Comparison of ENCODE assay signal across 8 cellular contexts in genomic region chr3:183252973-183253363, GRCh38. TPM values are rescaled to one million over a fixed set of nuclear protein-coding genes. Genes with fewer than 3 reads are reported as not detected.
A peak's percentile ranks its signal among the peaks of the same experiment; 100 is the strongest.
DNase-seq lines count a peak whose midpoint lies in the region; ATAC-seq and TF ChIP-seq lines count a peak whose summit lies in the region.

Gene B3GNT5, plus strand, starts transcription at chr3:183253253. Its CDS starts 16,546 bp downstream, at chr3:183269799.

- H3K27me3 Mint-ChIP-seq in T-helper 2 cell treated with Interferon-gamma antibody and Interleukin-4, amounts not matched to agents 5 μg/mL and 100 μg/mL, for 36 hours (ENCODE audit: low read depth), result peaks cover 10% of the 10 kb centered on the region
- H3K27me3 Mint-ChIP-seq in dendritic cell treated with granulocyte-macrophage colony-stimulating factor and Interleukin-4, amounts not matched to agents 40 ng/mL and 50 ng/mL, for 4 days, result no peaks in the 10 kb centered on the region

- H3K4me1 Mint-ChIP-seq in T-helper 2 cell treated with Interferon-gamma antibody and Interleukin-4, amounts not matched to agents 5 μg/mL and 100 μg/mL, for 36 hours (ENCODE audit: low read depth), result peaks cover 11% of the 10 kb centered on the region
- peaks cover 42% of the 10 kb centered on the region for H3K4me1 Mint-ChIP-seq in dendritic cell treated with granulocyte-macrophage colony-stimulating factor and Interleukin-4, amounts not matched to agents 40 ng/mL and 50 ng/mL, for 4 days (ENCODE audit: low read depth)
- no peaks in the 10 kb centered on the region for H3K4me1 Mint-ChIP-seq in stimulated activated effector memory CD8-positive, alpha-beta T cell treated with anti-CD3 and anti-CD28 coated beads, Interleukin-12 subunit alpha, Interleukin-12 subunit beta, amount 100 ng/mL, for 72 hours

- ATAC-seq in lung (ENCODE audit: insufficient read depth, low FRiP score) (peak; percentile 56), GM18868 (IDR thresholded peaks at IDR 0.05; ENCODE audit: unreplicated experiment) (no peak), GM21619 (IDR thresholded peaks at IDR 0.05; ENCODE audit: unreplicated experiment) (no peak)
- peak; percentile 51 for ATAC-seq in stimulated activated effector memory CD8-positive, alpha-beta T cell treated with anti-CD3 and anti-CD28 coated beads, Interleukin-12 subunit alpha, Interleukin-12 subunit beta, amount 100 ng/mL, for 72 hours

- H3K27ac Mint-ChIP-seq in T-helper 2 cell treated with Interferon-gamma antibody and Interleukin-4, amounts not matched to agents 5 μg/mL and 100 μg/mL, for 36 hours, result peak within 1 kb of the TSS; percentile 29
- peak within 1 kb of the TSS; percentile 99 for H3K27ac Mint-ChIP-seq in dendritic cell treated with granulocyte-macrophage colony-stimulating factor and Interleukin-4, amounts not matched to agents 40 ng/mL and 50 ng/mL, for 4 days
- no peak within 1 kb of the TSS for H3K27ac Mint-ChIP-seq in stimulated activated effector memory CD8-positive, alpha-beta T cell treated with anti-CD3 and anti-CD28 coated beads, Interleukin-12 subunit alpha, Interleukin-12 subunit beta, amount 100 ng/mL, for 72 hours

- intact Hi-C loops in dendritic cell treated with granulocyte-macrophage colony-stimulating factor and Interleukin-4, amounts not matched to agents 40 ng/mL and 50 ng/mL, for 4 days (cut with micrococcal nuclease), result loop anchor here (2.0 to 5.0 kb wide), 3 partner anchors 42 to 131 kb away; no protein-coding TSS in a partner anchor

- no peaks in the 10 kb centered on the region for H3K9me3 Mint-ChIP-seq in T-helper 2 cell treated with Interferon-gamma antibody and Interleukin-4, amounts not matched to agents 5 μg/mL and 100 μg/mL, for 36 hours
- H3K9me3 Mint-ChIP-seq in dendritic cell treated with granulocyte-macrophage colony-stimulating factor and Interleukin-4, amounts not matched to agents 40 ng/mL and 50 ng/mL, for 4 days, result no peaks in the 10 kb centered on the region
- H3K9me3 Mint-ChIP-seq in stimulated activated effector memory CD8-positive, alpha-beta T cell treated with anti-CD3 and anti-CD28 coated beads, Interleukin-12 subunit alpha, Interleukin-12 subunit beta, amount 100 ng/mL, for 72 hours, result no peaks in the 10 kb centered on the region

- H3K36me3 Mint-ChIP-seq in T-helper 2 cell treated with Interferon-gamma antibody and Interleukin-4, amounts not matched to agents 5 μg/mL and 100 μg/mL, for 36 hours (ENCODE audit: low read depth), result peaks cover 3% of the 10 kb centered on the region
- peaks cover 40% of the 10 kb centered on the region for H3K36me3 Mint-ChIP-seq in dendritic cell treated with granulocyte-macrophage colony-stimulating factor and Interleukin-4, amounts not matched to agents 40 ng/mL and 50 ng/mL, for 4 days (ENCODE audit: low read depth)
- H3K36me3 Mint-ChIP-seq in stimulated activated effector memory CD8-positive, alpha-beta T cell treated with anti-CD3 and anti-CD28 coated beads, Interleukin-12 subunit alpha, Interleukin-12 subunit beta, amount 100 ng/mL, for 72 hours, result no peaks in the 10 kb centered on the region

- no peak for TF ChIP-seq CTCF in lung (IDR thresholded peaks at IDR 0.05; ENCODE audit: control extremely low read depth, extremely low read depth)

- peak; percentile 78 for DNase-seq in activated effector memory CD4-positive, alpha-beta T cell treated with anti-CD3 and anti-CD28 coated beads, Interleukin-2, amount 50 U/mL, for 16 hours
- no peak for DNase-seq in activated effector memory CD4-positive, alpha-beta T cell treated with Interleukin-2 at 50 U/mL for 16 hours
- DNase-seq in T-helper 2 cell treated with Interferon-gamma antibody and Interleukin-4, amounts not matched to agents 5 μg/mL and 100 μg/mL, for 36 hours (ENCODE audit: low spot score), result peak; percentile 53
- peak; percentile 82 for DNase-seq in lung (ENCODE audit: low spot score)
- DNase-seq in stimulated activated effector memory CD8-positive, alpha-beta T cell treated with anti-CD3 and anti-CD28 coated beads, Interleukin-12 subunit alpha, Interleukin-12 subunit beta, amount 100 ng/mL, for 72 hours (ENCODE audit: low spot score in 2 of 2), result peak in 1 of 2 donors; percentile 48

- H3K4me1 ChIP-seq in lung (ENCODE audit: control insufficient read depth in 2 of 2, insufficient read depth in 2 of 2, low read length in 2 of 2), result no peaks in the 10 kb centered on the region

- peak within 1 kb of the TSS; percentile 93 to 97 for H3K27ac ChIP-seq in lung (ENCODE audit: low read depth in 1 of 2, low read length in 1 of 2)

- H3K4me3 ChIP-seq in lung, result peak within 1 kb of the TSS; percentile 81

- WGBS in lung, 2 donors, result 1% methylated on average over 25 to 35 of the region's 35 CpGs

- peaks cover 0 to 4% of the 10 kb centered on the region in 2 donors for H3K9me3 ChIP-seq in lung (ENCODE audit: control insufficient read depth in 2 of 2, insufficient read depth in 1 of 2, low read length in 1 of 2)

- H3K27me3 ChIP-seq in lung (ENCODE audit: control insufficient read depth, insufficient read depth), result no peaks in the 10 kb centered on the region

- H3K4me3 Mint-ChIP-seq in T-helper 2 cell treated with Interferon-gamma antibody and Interleukin-4, amounts not matched to agents 5 μg/mL and 100 μg/mL, for 36 hours, result peak within 1 kb of the TSS; percentile 80
- H3K4me3 Mint-ChIP-seq in dendritic cell treated with granulocyte-macrophage colony-stimulating factor and Interleukin-4, amounts not matched to agents 40 ng/mL and 50 ng/mL, for 4 days, result peak within 1 kb of the TSS; percentile 90
- H3K4me3 Mint-ChIP-seq in stimulated activated effector memory CD8-positive, alpha-beta T cell treated with anti-CD3 and anti-CD28 coated beads, Interleukin-12 subunit alpha, Interleukin-12 subunit beta, amount 100 ng/mL, for 72 hours, result peak within 1 kb of the TSS; percentile 76

- no peaks in the 10 kb centered on the region for H3K36me3 ChIP-seq in lung (ENCODE audit: control insufficient read depth in 2 of 2, insufficient read depth in 2 of 2, low read length in 2 of 2)

RNA-seq across cellular contexts. Expression of gene B3GNT5, which starts in this region (rescaled TPM):
- 10 to 100 TPM; 28.1 to 43.1 TPM for total RNA-seq in lung
- polyA plus RNA-seq in lung, result 10 to 100 TPM; 13.5 to 25.4 TPM

Comparison
In these comparisons a context has a peak if more than half of its experiments do, and no peak if none do; other contexts are left out.
1. ATAC-seq: peak in lung (single experiment) and stimulated activated effector memory CD8-positive, alpha-beta T cell treated with anti-CD3 and anti-CD28 coated beads, Interleukin-12 subunit alpha, Interleukin-12 subunit beta, amount 100 ng/mL, for 72 hours (single experiment); none in GM18868 (single experiment) and GM21619 (single experiment).
2. Peak in every context shown above with its lines, with median percentiles within 50 percentile points of each other: H3K4me3 Mint-ChIP-seq.